In the genomic region with DNA sequence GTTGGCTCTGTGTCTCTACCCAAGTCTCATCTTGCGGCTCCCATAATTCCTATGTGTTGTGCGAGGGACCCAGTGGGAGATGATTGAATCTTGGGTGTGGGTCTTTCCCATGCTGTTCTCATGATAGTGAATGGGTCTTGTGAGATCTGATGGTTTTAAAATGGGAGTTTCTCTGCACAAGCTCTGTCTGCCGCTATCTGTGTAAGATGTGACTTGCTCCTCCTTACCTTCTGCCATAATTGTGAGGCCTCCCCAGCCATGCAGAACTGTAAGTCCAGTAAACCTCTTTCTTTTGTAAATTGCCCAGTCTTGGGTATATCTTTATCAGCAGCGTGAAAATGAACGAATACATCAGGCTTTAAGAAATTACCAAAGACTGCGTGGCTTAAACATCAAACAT, we compare ENCODE assay signal across 15 cellular contexts.
"Had no signal": no experiment of that assay in that cellular context is flagged by ENCODE, and none has a peak within 500 bp of the region (broad histone marks: within the 10 kb centered on the region; RNA-seq: fewer than 3 reads in every experiment).

No MANE protein-coding gene starts in this region.

- H3K27ac Mint-ChIP-seq: activated naive CD4-positive, alpha-beta T cell treated with anti-CD3 and anti-CD28 coated beads, Interleukin-2, amount 10 ng/mL, durations not matched to agents 7 days and 5 days; nephron progenitor cell; WTC11 had no signal

- H3K27me3 Mint-ChIP-seq: activated naive CD4-positive, alpha-beta T cell treated with anti-CD3 and anti-CD28 coated beads, Interleukin-2, amount 10 ng/mL, durations not matched to agents 7 days and 5 days had no signal

- H3K4me1 Mint-ChIP-seq: nephron progenitor cell, WTC11 had no signal

- ATAC-seq: esophagus mucosa, psoas muscle, sciatic nerve, WTC11 had no signal

- H3K9me3 ChIP-seq: psoas muscle, upper lobe of left lung had no signal

- H3K4me3 Mint-ChIP-seq: activated naive CD4-positive, alpha-beta T cell treated with anti-CD3 and anti-CD28 coated beads, Interleukin-2, amount 10 ng/mL, durations not matched to agents 7 days and 5 days; activated T-cell treated with anti-CD3 and anti-CD28 coated beads, Interleukin-2, amount 50 U/mL, for 4 hours; nephron progenitor cell; WTC11 had no signal

- H3K4me3 ChIP-seq: psoas muscle, SK-N-MC, spleen, upper lobe of left lung had no signal

- H3K36me3 ChIP-seq: spleen, upper lobe of left lung had no signal

- H3K27ac ChIP-seq: psoas muscle, SK-N-MC, upper lobe of left lung had no signal

- DNase-seq: activated CD4-positive, alpha-beta T cell treated with anti-CD3 and anti-CD28 coated beads, Interleukin-2, amount 50 U/mL, for 1 hour; activated naive CD4-positive, alpha-beta T cell treated with anti-CD3 and anti-CD28 coated beads, Interleukin-2, amount 10 ng/mL, durations not matched to agents 7 days and 5 days; activated T-cell treated with anti-CD3 and anti-CD28 coated beads, Interleukin-2, amount 50 U/mL, for 4 hours; anterior cingulate cortex; hypothalamus; nephron progenitor cell; psoas muscle; spleen; stimulated activated CD4-positive, alpha-beta T cell treated with anti-CD3 and anti-CD28 coated beads, Interleukin-1b, Interleukin-23, amount 100 ng/mL, for 48 hours; stimulated activated naive CD4-positive, alpha-beta T cell treated with Interleukin-2 at 50 U/mL for 16 hours; upper lobe of left lung had no signal

- H3K27me3 ChIP-seq: spleen, upper lobe of left lung had no signal
